Comparison of ENCODE assay signal across 11 cellular contexts in genomic region chr13:26881154-26881553, GRCh38.
DNase-seq lines count a peak whose midpoint lies in the region; ATAC-seq and TF ChIP-seq lines count a peak whose summit lies in the region.
"Had no signal": no experiment of that assay in that cellular context is flagged by ENCODE, and none has a peak within 500 bp of the region (broad histone marks: within the 10 kb centered on the region; RNA-seq: fewer than 3 reads in every experiment).

No MANE protein-coding gene starts in this region.

- TF ChIP-seq CTCF in fibroblast of mammary gland (conservative IDR thresholded peaks at IDR 0.05; ENCODE audit: control insufficient read depth, insufficient read depth, low read depth, low read length) = no peak

- peak; percentile 32 for DNase-seq in NCI-H526 (lab: John Stamatoyannopoulos, UW)
- no peak for DNase-seq in NCI-H526 treated with DMSO at 0.1 percent for 48 hours (lab: John Stamatoyannopoulos, UW)
- peak; percentile 35 for DNase-seq in fibroblast of mammary gland (ENCODE audit: low read depth)
- DNase-seq in stromal cell of bone marrow (ENCODE audit: low read depth) = peak; percentile 6
- DNase-seq in NCI-H2227 treated with DMSO at 0.1 percent for 48 hours (lab: John Stamatoyannopoulos, UW) = no peak
- DNase-seq in NCI-H2029 (lab: John Stamatoyannopoulos, UW) = no peak
- DNase-seq: mucosa of descending colon, NCI-H187 had no signal

- H3K4me3 ChIP-seq in fibroblast of mammary gland (ENCODE audit: control insufficient read depth, low read depth, low read length) = no peak overlapping the region
- H3K4me3 ChIP-seq: mucosa of descending colon had no signal

- peak; percentile 60 for ATAC-seq in SK-N-SH treated with all-trans-retinoic acid at 6 μM for 48 hours
- ATAC-seq in GM21528 (IDR thresholded peaks at IDR 0.05; ENCODE audit: low FRiP score, unreplicated experiment) = no peak
- ATAC-seq: mucosa of descending colon, sciatic nerve had no signal

TF ChIP-seq in SK-N-SH treated with all-trans-retinoic acid at 6 μM for 48 hours, 23 proteins besides CTCF, POLR2A, EP300 and RAD21:
- TF ChIP-seq PATZ1 (CRISPR knock-in tag; IDR thresholded peaks at IDR 0.05; ENCODE audit: borderline replicate concordance) (no peak), ZNF565 (CRISPR knock-in tag; conservative IDR thresholded peaks at IDR 0.05; ENCODE audit: low read depth) (no peak)

Comparison
In these comparisons a context has a peak if more than half of its experiments do, and no peak if none do; other contexts are left out.
1. DNase-seq: peak in NCI-H526 (2 of 2), fibroblast of mammary gland (single experiment) and stromal cell of bone marrow (single experiment); none in NCI-H526 treated with DMSO at 0.1 percent for 48 hours (single experiment), NCI-H2227 treated with DMSO at 0.1 percent for 48 hours (single experiment) and NCI-H2029 (single experiment).